ENCODE assay signal across 1 cellular context in the genomic region with DNA sequence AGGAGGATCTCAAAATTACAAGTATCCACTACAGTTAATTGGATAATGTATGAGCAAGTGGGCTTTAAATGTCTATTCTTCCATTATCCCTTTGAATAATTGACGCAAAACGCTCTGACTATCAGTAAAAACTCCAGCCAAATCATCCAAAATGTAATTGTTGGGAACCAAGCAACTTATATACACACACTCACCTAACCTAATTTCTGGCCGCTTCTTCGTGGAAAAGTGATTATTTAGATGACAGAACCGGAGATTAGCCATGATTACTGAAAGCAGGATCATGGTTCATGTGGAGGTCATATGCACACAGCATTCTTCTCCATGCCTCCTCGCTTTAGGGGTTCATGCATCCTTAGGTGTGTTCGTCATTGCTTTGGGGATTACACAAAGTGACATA.
TF ChIP-seq lines count a peak whose summit lies in the region.

No MANE protein-coding gene starts in this region.

TF ChIP-seq in SK-N-SH treated with all-trans-retinoic acid at 6 μM for 48 hours, 23 proteins besides CTCF, POLR2A, EP300 and RAD21 (continued from another document):
- TF ChIP-seq, protein P1, sequence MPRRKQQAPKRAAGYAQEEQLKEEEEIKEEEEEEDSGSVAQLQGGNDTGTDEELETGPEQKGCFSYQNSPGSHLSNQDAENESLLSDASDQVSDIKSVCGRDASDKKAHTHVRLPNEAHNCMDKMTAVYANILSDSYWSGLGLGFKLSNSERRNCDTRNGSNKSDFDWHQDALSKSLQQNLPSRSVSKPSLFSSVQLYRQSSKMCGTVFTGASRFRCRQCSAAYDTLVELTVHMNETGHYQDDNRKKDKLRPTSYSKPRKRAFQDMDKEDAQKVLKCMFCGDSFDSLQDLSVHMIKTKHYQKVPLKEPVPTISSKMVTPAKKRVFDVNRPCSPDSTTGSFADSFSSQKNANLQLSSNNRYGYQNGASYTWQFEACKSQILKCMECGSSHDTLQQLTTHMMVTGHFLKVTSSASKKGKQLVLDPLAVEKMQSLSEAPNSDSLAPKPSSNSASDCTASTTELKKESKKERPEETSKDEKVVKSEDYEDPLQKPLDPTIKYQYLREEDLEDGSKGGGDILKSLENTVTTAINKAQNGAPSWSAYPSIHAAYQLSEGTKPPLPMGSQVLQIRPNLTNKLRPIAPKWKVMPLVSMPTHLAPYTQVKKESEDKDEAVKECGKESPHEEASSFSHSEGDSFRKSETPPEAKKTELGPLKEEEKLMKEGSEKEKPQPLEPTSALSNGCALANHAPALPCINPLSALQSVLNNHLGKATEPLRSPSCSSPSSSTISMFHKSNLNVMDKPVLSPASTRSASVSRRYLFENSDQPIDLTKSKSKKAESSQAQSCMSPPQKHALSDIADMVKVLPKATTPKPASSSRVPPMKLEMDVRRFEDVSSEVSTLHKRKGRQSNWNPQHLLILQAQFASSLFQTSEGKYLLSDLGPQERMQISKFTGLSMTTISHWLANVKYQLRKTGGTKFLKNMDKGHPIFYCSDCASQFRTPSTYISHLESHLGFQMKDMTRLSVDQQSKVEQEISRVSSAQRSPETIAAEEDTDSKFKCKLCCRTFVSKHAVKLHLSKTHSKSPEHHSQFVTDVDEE (CRISPR knock-in tag; IDR thresholded peaks at IDR 0.05): peak; percentile 97
TF ChIP-seq in SK-N-SH treated with all-trans-retinoic acid at 6 μM for 48 hours: peak in this region for 11.
